Comparison of ENCODE assay signal across 11 cellular contexts in the genomic region with DNA sequence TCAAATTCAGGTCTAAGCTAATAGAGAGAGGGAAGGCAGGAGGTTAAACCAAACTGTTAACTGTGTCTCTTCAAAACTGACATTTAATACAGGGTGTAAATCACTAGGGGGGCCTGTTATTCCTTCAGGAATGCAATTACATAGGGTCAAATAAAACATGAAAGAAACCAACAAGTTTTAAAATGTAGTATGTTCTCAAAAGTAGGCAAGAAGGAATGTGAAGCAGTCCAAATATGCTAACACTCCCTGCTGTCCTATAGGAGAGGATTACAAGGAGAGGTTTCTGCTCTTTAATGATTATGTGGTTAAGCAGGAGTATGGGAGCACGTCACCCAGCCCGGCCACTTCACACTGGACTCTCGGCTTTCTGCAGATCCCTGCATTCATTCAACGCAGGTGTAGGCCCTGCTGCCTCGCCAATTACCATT. TPM values are rescaled to one million over a fixed set of nuclear protein-coding genes. Genes with fewer than 3 reads are reported as not detected.
DNase-seq lines count a peak whose midpoint lies in the region; ATAC-seq and TF ChIP-seq lines count a peak whose summit lies in the region.
"Had no signal": no experiment of that assay in that cellular context is flagged by ENCODE, and none has a peak within 500 bp of the region (broad histone marks: within the 10 kb centered on the region; RNA-seq: fewer than 3 reads in every experiment).

No MANE protein-coding gene starts in this region.

- no peaks in the 10 kb centered on the region for H3K27me3 ChIP-seq in aorta (ENCODE audit: control insufficient read depth in 1 of 2, insufficient read depth in 2 of 2, low read length in 1 of 2)
- H3K27me3 ChIP-seq in vagina, result no peaks in the 10 kb centered on the region

- H3K36me3 Mint-ChIP-seq in mesothelial cell of epicardium, result no peaks in the 10 kb centered on the region
- no peaks in the 10 kb centered on the region for H3K36me3 Mint-ChIP-seq in stimulated activated memory B cell treated with anti-CD40 and anti-IgM and Interleukin-4, amounts not matched to agents 10 μg/mL and 1 μg/mL and 100 μg/mL, for 72 hours
- H3K36me3 Mint-ChIP-seq: CD14-positive monocyte had no signal

- no peaks in the 10 kb centered on the region for H3K9me3 Mint-ChIP-seq in mesothelial cell of epicardium
- H3K9me3 Mint-ChIP-seq in stimulated activated memory B cell treated with anti-CD40 and anti-IgM and Interleukin-4, amounts not matched to agents 10 μg/mL and 1 μg/mL and 100 μg/mL, for 72 hours, result no peaks in the 10 kb centered on the region

- H3K27ac Mint-ChIP-seq in mesothelial cell of epicardium, result peak overlapping the region; percentile 99
- H3K27ac Mint-ChIP-seq in stimulated activated memory B cell treated with anti-CD40 and anti-IgM and Interleukin-4, amounts not matched to agents 10 μg/mL and 1 μg/mL and 100 μg/mL, for 72 hours, result no peak overlapping the region
- H3K27ac Mint-ChIP-seq: CD14-positive monocyte had no signal

- intact Hi-C loops in aorta (cut with DNase I), result no loop called here
- intact Hi-C loops in vagina (cut with DNase I), result no loop called here

- peaks cover 51% of the 10 kb centered on the region for H3K4me1 Mint-ChIP-seq in mesothelial cell of epicardium
- H3K4me1 Mint-ChIP-seq in stimulated activated memory B cell treated with anti-CD40 and anti-IgM and Interleukin-4, amounts not matched to agents 10 μg/mL and 1 μg/mL and 100 μg/mL, for 72 hours, result no peaks in the 10 kb centered on the region
- H3K4me1 Mint-ChIP-seq: CD14-positive monocyte had no signal

- H3K9me3 ChIP-seq in aorta (ENCODE audit: control insufficient read depth, low read length), result no peaks in the 10 kb centered on the region
- H3K9me3 ChIP-seq in vagina, result no peaks in the 10 kb centered on the region
- H3K9me3 ChIP-seq: mucosa of descending colon had no signal

- no peaks in the 10 kb centered on the region for H3K27me3 Mint-ChIP-seq in mesothelial cell of epicardium (ENCODE audit: low read depth)
- H3K27me3 Mint-ChIP-seq in stimulated activated memory B cell treated with anti-CD40 and anti-IgM and Interleukin-4, amounts not matched to agents 10 μg/mL and 1 μg/mL and 100 μg/mL, for 72 hours, result no peaks in the 10 kb centered on the region

- peaks cover 0 to 3% of the 10 kb centered on the region in 2 donors for H3K4me1 ChIP-seq in aorta (ENCODE audit: control insufficient read depth in 1 of 2, insufficient read depth in 2 of 2, low read length in 2 of 2)
- no peaks in the 10 kb centered on the region for H3K4me1 ChIP-seq in vagina

- 60 to 70% methylated on average over 5 of the region's 5 CpGs for WGBS in aorta, 2 donors

- no peak for TF ChIP-seq POLR2A in vagina (IDR thresholded peaks at IDR 0.05)

- TF ChIP-seq CTCF in AG10803 (conservative IDR thresholded peaks at IDR 0.05; ENCODE audit: low read length), result no peak
- TF ChIP-seq CTCF in mesothelial cell of epicardium (IDR thresholded peaks at IDR 0.05; ENCODE audit: unreplicated experiment), result no peak
- TF ChIP-seq CTCF in vagina (IDR thresholded peaks at IDR 0.05), result no peak

- no peaks in the 10 kb centered on the region for H3K36me3 ChIP-seq in aorta (ENCODE audit: control insufficient read depth in 1 of 2, insufficient read depth in 2 of 2, low read length in 1 of 2)
- H3K36me3 ChIP-seq in vagina, result no peaks in the 10 kb centered on the region

- peak; percentile 61 for DNase-seq in AG10803 (ENCODE audit: low read depth)
- DNase-seq in HS-5 (ENCODE audit: low read depth), result peak; percentile 6
- DNase-seq in cerebellar cortex (ENCODE audit: low spot score), result peak; percentile 91
- peak in 1 of 2 experiments; percentile 53 for DNase-seq in mesothelial cell of epicardium (ENCODE audit: low spot score in 2 of 2, unreplicated experiment in 2 of 2)
- no peak for DNase-seq in activated naive CD4-positive, alpha-beta T cell (lab: John Stamatoyannopoulos, UW)
- no peak for DNase-seq in aorta
- DNase-seq in vagina (ENCODE audit: extremely low spot score in 2 of 2), result no peak
- DNase-seq: mucosa of descending colon, NCI-H2107 had no signal

- H3K4me3 ChIP-seq in AG10803 (ENCODE audit: low read length), result no peak overlapping the region
- no peak overlapping the region for H3K4me3 ChIP-seq in aorta (ENCODE audit: low read length in 2 of 2)
- H3K4me3 ChIP-seq in vagina, result no peak overlapping the region
- H3K4me3 ChIP-seq: mucosa of descending colon had no signal

- H3K27ac ChIP-seq in aorta (ENCODE audit: low read depth in 1 of 2, low read length in 2 of 2) (no peak overlapping the region), vagina (no peak overlapping the region)

- peak overlapping the region; percentile 38 for H3K4me3 Mint-ChIP-seq in mesothelial cell of epicardium
- H3K4me3 Mint-ChIP-seq in stimulated activated memory B cell treated with anti-CD40 and anti-IgM and Interleukin-4, amounts not matched to agents 10 μg/mL and 1 μg/mL and 100 μg/mL, for 72 hours, result no peak overlapping the region
- H3K4me3 Mint-ChIP-seq: CD14-positive monocyte had no signal

- ATAC-seq in stimulated activated memory B cell treated with anti-CD40 and anti-IgM and Interleukin-4, amounts not matched to agents 10 μg/mL and 1 μg/mL and 100 μg/mL, for 72 hours, result no peak
- no peak for ATAC-seq in aorta (ENCODE audit: low FRiP score)
- ATAC-seq: mucosa of descending colon had no signal

RNA-seq across cellular contexts. Expression of a gene that starts 42.5 kb away (rescaled TPM):
- total RNA-seq in mesothelial cell of epicardium (27.6 to 35.2 TPM (median 34.2 TPM) in 3 replicates), aorta (10 to 100 TPM in 1 of 2 donors, 1 to 10 TPM in 1; 7.8 to 28.5 TPM), vagina (31.4 TPM)
- polyA plus RNA-seq in aorta, result 10 to 100 TPM in 1 of 2 donors, 1 to 10 TPM in 1; 9.1 to 16.6 TPM

Comparison
In these comparisons a context has a peak if more than half of its experiments do, and no peak if none do; other contexts are left out.
1. DNase-seq: peak in AG10803 (single experiment), HS-5 (single experiment) and cerebellar cortex (single experiment); none in activated naive CD4-positive, alpha-beta T cell (0 of 4), aorta (0 of 2) and vagina (0 of 2).